ENCODE assay signal across 21 cellular contexts in genomic region chr13:104809483-104809882, GRCh38.
DNase-seq lines count a peak whose midpoint lies in the region; ATAC-seq and TF ChIP-seq lines count a peak whose summit lies in the region.
"Had no signal": no experiment of that assay in that cellular context is flagged by ENCODE, and none has a peak within 500 bp of the region (broad histone marks: within the 10 kb centered on the region; RNA-seq: fewer than 3 reads in every experiment).

No MANE protein-coding gene starts in this region.

- no peak overlapping the region for H3K4me3 ChIP-seq in fibroblast of mammary gland (ENCODE audit: control insufficient read depth, low read depth, low read length)
- H3K4me3 ChIP-seq: MG63, PC-9, SK-N-MC, transverse colon had no signal

- DNase-seq in A172 (ENCODE audit: low spot score) (peak; percentile 15), M059J (ENCODE audit: low read depth) (peak; percentile 47), SKM-1 treated with dmso at 0.1 percent for 144 hours (lab: John Stamatoyannopoulos, UW; ENCODE audit: unreplicated experiment) (peak; percentile 85), fibroblast of mammary gland (ENCODE audit: low read depth) (peak; percentile 0), SHP77 (lab: John Stamatoyannopoulos, UW) (no peak), NCI-H187 (lab: John Stamatoyannopoulos, UW) (no peak)
- no peak for DNase-seq in activated T-helper 2 cell treated with anti-CD3 and anti-CD28 coated beads, Interferon-gamma antibody, Interleukin-2, Interleukin-4, amounts not matched to agents 10 μg/mL and 5 μg/mL and 100 μg/mL, durations not matched to agents 14 hours and 24 hours and 36 hours (ENCODE audit: low spot score)
- DNase-seq: activated CD4-positive, alpha-beta T cell treated with anti-CD3 and anti-CD28 coated beads for 48 hours; activated CD8-positive, alpha-beta memory T cell treated with anti-CD3 and anti-CD28 coated beads, Interleukin-2, amount 50 U/mL, for 48 hours; anterior cingulate cortex; endodermal cell; foreskin melanocyte; left colon; MG63; NCI-H2029; NCI-H510A; PC-9; transverse colon had no signal

- no peaks in the 10 kb centered on the region for H3K9me3 Mint-ChIP-seq in activated T-helper 2 cell treated with anti-CD3 and anti-CD28 coated beads, Interferon-gamma antibody, Interleukin-2, Interleukin-4, amounts not matched to agents 10 μg/mL and 5 μg/mL and 100 μg/mL, durations not matched to agents 14 hours and 24 hours and 36 hours
- H3K9me3 Mint-ChIP-seq: endodermal cell had no signal

- no peak for TF ChIP-seq CTCF in fibroblast of mammary gland (conservative IDR thresholded peaks at IDR 0.05; ENCODE audit: control insufficient read depth, insufficient read depth, low read depth, low read length)

- no peaks in the 10 kb centered on the region for H3K27me3 Mint-ChIP-seq in activated T-helper 2 cell treated with anti-CD3 and anti-CD28 coated beads, Interferon-gamma antibody, Interleukin-2, Interleukin-4, amounts not matched to agents 10 μg/mL and 5 μg/mL and 100 μg/mL, durations not matched to agents 14 hours and 24 hours and 36 hours (ENCODE audit: low read depth)

- H3K27ac Mint-ChIP-seq in activated T-helper 2 cell treated with anti-CD3 and anti-CD28 coated beads, Interferon-gamma antibody, Interleukin-2, Interleukin-4, amounts not matched to agents 10 μg/mL and 5 μg/mL and 100 μg/mL, durations not matched to agents 14 hours and 24 hours and 36 hours: no peak overlapping the region
- H3K27ac Mint-ChIP-seq: endodermal cell; stimulated activated effector memory CD8-positive, alpha-beta T cell treated with anti-CD3 and anti-CD28 coated beads, Interleukin-12 subunit alpha, Interleukin-12 subunit beta, amount 100 ng/mL, for 72 hours had no signal

- H3K4me3 Mint-ChIP-seq in activated T-helper 2 cell treated with anti-CD3 and anti-CD28 coated beads, Interferon-gamma antibody, Interleukin-2, Interleukin-4, amounts not matched to agents 10 μg/mL and 5 μg/mL and 100 μg/mL, durations not matched to agents 14 hours and 24 hours and 36 hours (ENCODE audit: low read depth): no peak overlapping the region
- H3K4me3 Mint-ChIP-seq: endodermal cell; stimulated activated effector memory CD8-positive, alpha-beta T cell treated with anti-CD3 and anti-CD28 coated beads, Interleukin-12 subunit alpha, Interleukin-12 subunit beta, amount 100 ng/mL, for 72 hours had no signal

- H3K36me3 Mint-ChIP-seq in activated T-helper 2 cell treated with anti-CD3 and anti-CD28 coated beads, Interferon-gamma antibody, Interleukin-2, Interleukin-4, amounts not matched to agents 10 μg/mL and 5 μg/mL and 100 μg/mL, durations not matched to agents 14 hours and 24 hours and 36 hours (ENCODE audit: low read depth): no peaks in the 10 kb centered on the region
- H3K36me3 Mint-ChIP-seq: stimulated activated effector memory CD8-positive, alpha-beta T cell treated with anti-CD3 and anti-CD28 coated beads, Interleukin-12 subunit alpha, Interleukin-12 subunit beta, amount 100 ng/mL, for 72 hours had no signal

- H3K4me1 Mint-ChIP-seq in activated T-helper 2 cell treated with anti-CD3 and anti-CD28 coated beads, Interferon-gamma antibody, Interleukin-2, Interleukin-4, amounts not matched to agents 10 μg/mL and 5 μg/mL and 100 μg/mL, durations not matched to agents 14 hours and 24 hours and 36 hours (ENCODE audit: low read depth): peaks cover 1% of the 10 kb centered on the region
- H3K4me1 Mint-ChIP-seq: endodermal cell; stimulated activated effector memory CD8-positive, alpha-beta T cell treated with anti-CD3 and anti-CD28 coated beads, Interleukin-12 subunit alpha, Interleukin-12 subunit beta, amount 100 ng/mL, for 72 hours had no signal

- intact Hi-C loops in activated T-helper 2 cell treated with anti-CD3 and anti-CD28 coated beads, Interferon-gamma antibody, Interleukin-2, Interleukin-4, amounts not matched to agents 10 μg/mL and 5 μg/mL and 100 μg/mL, durations not matched to agents 14 hours and 24 hours and 36 hours (cut with micrococcal nuclease): no loop called here

- ATAC-seq in GM18867 (IDR thresholded peaks at IDR 0.05; ENCODE audit: unreplicated experiment): no peak
- ATAC-seq: left colon; stimulated activated effector memory CD8-positive, alpha-beta T cell treated with anti-CD3 and anti-CD28 coated beads, Interleukin-12 subunit alpha, Interleukin-12 subunit beta, amount 100 ng/mL, for 72 hours had no signal

Comparison
In these comparisons a context has a peak if more than half of its experiments do, and no peak if none do; other contexts are left out.
1. DNase-seq: peak in A172 (single experiment), M059J (single experiment), SKM-1 treated with dmso at 0.1 percent for 144 hours (single experiment) and fibroblast of mammary gland (single experiment); none in SHP77 (0 of 2), NCI-H187 (0 of 2) and activated T-helper 2 cell treated with anti-CD3 and anti-CD28 coated beads, Interferon-gamma antibody, Interleukin-2, Interleukin-4, amounts not matched to agents 10 μg/mL and 5 μg/mL and 100 μg/mL, durations not matched to agents 14 hours and 24 hours and 36 hours (single experiment).